ENCODE assay signal across 8 cellular contexts in the genomic region with DNA sequence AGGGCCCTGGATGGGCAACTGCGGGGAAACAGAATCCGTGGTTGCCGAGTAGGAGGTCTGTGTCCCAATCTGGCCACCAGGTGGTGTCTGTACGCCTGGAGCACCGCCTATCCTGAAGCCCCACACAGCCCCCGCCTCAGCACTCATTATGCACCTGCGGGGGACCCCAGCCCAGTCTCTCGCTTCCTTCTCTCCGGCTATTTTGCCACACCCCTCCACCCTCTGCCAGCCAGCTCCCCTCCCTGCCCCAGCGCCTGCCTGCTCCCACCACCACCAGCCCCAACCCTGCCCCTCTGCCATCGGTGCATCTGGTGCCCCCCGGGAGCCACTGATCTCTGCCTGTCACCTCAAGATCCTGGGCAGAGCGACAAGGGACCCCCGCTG. TPM values are rescaled to one million over a fixed set of nuclear protein-coding genes. Genes with fewer than 3 reads are reported as not detected.
A peak's percentile ranks its signal among the peaks of the same experiment; 100 is the strongest.
DNase-seq lines count a peak whose midpoint lies in the region; TF ChIP-seq lines count a peak whose summit lies in the region.

No MANE protein-coding gene starts in this region.

- POLR2A ChIA-PET in SK-N-SH (lab: Yijun Ruan, JAX): interaction anchor here (1.0 kb wide), 1 partner anchor 25 kb away, joined by 3 read pairs; no protein-coding TSS in a partner anchor

- H3K9me3 ChIP-seq in SK-N-SH: no peaks in the 10 kb centered on the region
- H3K9me3 ChIP-seq in sigmoid colon: no peaks in the 10 kb centered on the region

- peaks cover 23% of the 10 kb centered on the region for H3K27me3 ChIP-seq in SK-N-SH (ENCODE audit: insufficient read depth)
- peaks cover 41 to 58% (median 47%) of the 10 kb centered on the region in 3 donors for H3K27me3 ChIP-seq in sigmoid colon

- no peak overlapping the region for H3K9ac ChIP-seq in SK-N-SH

- no peak overlapping the region for H3K4me2 ChIP-seq in SK-N-SH

- intact Hi-C loops in activated naive CD4-positive, alpha-beta T cell treated with anti-CD3 and anti-CD28 coated beads for 36 hours (cut with micrococcal nuclease): loop anchor here (1.0 kb wide), 1 partner anchor 15 kb away; a partner anchor contains a TSS
- intact Hi-C loops in head of caudate nucleus (cut with DNase I) (no loop called here), sigmoid colon (cut with DNase I) (loop anchor here (1.0 kb wide), 1 partner anchor 25 kb away; no protein-coding TSS in a partner anchor)

- no peak overlapping the region for H3K27ac Mint-ChIP-seq in activated naive CD4-positive, alpha-beta T cell treated with anti-CD3 and anti-CD28 coated beads for 36 hours

- TF ChIP-seq POLR2A in sigmoid colon (IDR thresholded peaks at IDR 0.05): no peak

- 0 out of 2 replicates have a peak, but pooled peaks cover 6% of the 10 kb centered on the region for H4K20me1 ChIP-seq in SK-N-SH (ENCODE audit: insufficient read depth)

- peaks cover 0 to 27% of the 10 kb centered on the region in 2 experiments; a peak in 1 of 4 replicates for H3K4me1 ChIP-seq in SK-N-SH (ENCODE audit: control insufficient read depth in 1 of 2, insufficient read depth in 2 of 2, low read depth in 1 of 2, low read length in 1 of 2)
- peaks cover 0 to 32% (median 28%) of the 10 kb centered on the region in 4 donors for H3K4me1 ChIP-seq in sigmoid colon

- peak; percentile 60 for TF ChIP-seq RAD21 in SK-N-SH (IDR thresholded peaks at IDR 0.05; ENCODE audit: low read length)

- peaks cover 28% of the 10 kb centered on the region for H3K4me1 Mint-ChIP-seq in activated naive CD4-positive, alpha-beta T cell treated with anti-CD3 and anti-CD28 coated beads for 36 hours (ENCODE audit: low read depth)

- CTCF ChIA-PET in SK-N-SH (lab: Yijun Ruan, JAX): interaction anchor here (0.6 to 15.9 kb wide), 44 partner anchors 13 to 283 kb away, joined by 3 to 937 read pairs (median 5); a partner anchor contains a TSS
- CTCF ChIA-PET in activated naive CD4-positive, alpha-beta T cell treated with anti-CD3 and anti-CD28 coated beads for 36 hours (lab: Charles Lee): interaction anchor here (0.8 to 10.9 kb wide), 23 partner anchors 11 to 276 kb away, joined by 3 to 333 read pairs (median 5); a partner anchor contains a TSS

- H3K79me2 ChIP-seq in SK-N-SH (ENCODE audit: insufficient read depth): no peaks in the 10 kb centered on the region

- no peaks in the 10 kb centered on the region for H3K9me2 ChIP-seq in SK-N-SH

- TF ChIP-seq CTCF in SK-N-SH (IDR thresholded peaks at IDR 0.05) (peak; percentile 74), sigmoid colon (IDR thresholded peaks at IDR 0.05) (peak; percentile 32 to 67 (median 62))

- TF ChIP-seq EP300 in SK-N-SH (IDR thresholded peaks at IDR 0.05; ENCODE audit: borderline replicate concordance in 1 of 2, low read depth in 1 of 2, low read length in 1 of 2) (no peak), sigmoid colon (IDR thresholded peaks at IDR 0.05) (no peak)

- no peaks in the 10 kb centered on the region for H3K36me3 Mint-ChIP-seq in activated naive CD4-positive, alpha-beta T cell treated with anti-CD3 and anti-CD28 coated beads for 36 hours (ENCODE audit: low read depth)

- peaks cover 50% of the 10 kb centered on the region for H3K27me3 Mint-ChIP-seq in activated naive CD4-positive, alpha-beta T cell treated with anti-CD3 and anti-CD28 coated beads for 36 hours (ENCODE audit: low read depth)

- H3K9me3 Mint-ChIP-seq in activated naive CD4-positive, alpha-beta T cell treated with anti-CD3 and anti-CD28 coated beads for 36 hours: no peaks in the 10 kb centered on the region

- H3K4me3 ChIP-seq in SK-N-SH (ENCODE audit: low read depth in 2 of 2, low read length in 1 of 2) (no peak overlapping the region), sigmoid colon (no peak overlapping the region)

- no peak overlapping the region for H2AFZ ChIP-seq in SK-N-SH (ENCODE audit: low read depth)

- 6% methylated on average over 14 of the region's 14 CpGs for WGBS in SK-N-SH (ENCODE audit: low lambda C conversion rate)
- 3% methylated on average over 14 of the region's 14 CpGs for WGBS in sigmoid colon, 2 donors

- no peak overlapping the region for H3K4me3 Mint-ChIP-seq in activated naive CD4-positive, alpha-beta T cell treated with anti-CD3 and anti-CD28 coated beads for 36 hours

- H3F3A ChIP-seq in SK-N-SH (replicated peaks; ENCODE audit: insufficient read depth): peaks cover 13% of the 10 kb centered on the region

- H3K36me3 ChIP-seq in SK-N-SH (replicated peaks in 1 of 2; ENCODE audit: control insufficient read depth in 1 of 2, insufficient read depth in 2 of 2, low read length in 1 of 2) (peaks cover 0 to 17% of the 10 kb centered on the region in 2 experiments), sigmoid colon (peaks cover 0 to 35% (median 22%) of the 10 kb centered on the region in 4 donors)

- H3K27ac ChIP-seq in SK-N-SH (ENCODE audit: low read depth in 2 of 2, low read length in 1 of 2) (no peak overlapping the region), sigmoid colon (no peak overlapping the region)

- DNase-seq in NCI-H524 (lab: John Stamatoyannopoulos, UW) (peak; percentile 33 to 58), NCI-H524 treated with DMSO at 0.1 percent for 48 hours (lab: John Stamatoyannopoulos, UW) (no peak), MV-4-11 (lab: John Stamatoyannopoulos, UW) (peak; percentile 41), SK-N-SH (peak; percentile 88), head of caudate nucleus (peak in 40 of 42 donors; percentile 31 to 83 (median 60)), sigmoid colon (no peak), mesenteric fat pad (ENCODE audit: low spot score) (no peak)
- DNase-seq in activated naive CD4-positive, alpha-beta T cell treated with anti-CD3 and anti-CD28 coated beads for 36 hours: peak; percentile 82

TF ChIP-seq in SK-N-SH, 30 proteins besides CTCF, POLR2A, EP300 and RAD21:
- TF ChIP-seq SMC3 (IDR thresholded peaks at IDR 0.05; ENCODE audit: low read depth, low read length): peak; percentile 76
- no peak for TF ChIP-seq FOXJ3 (CRISPR knock-in tag; IDR thresholded peaks at IDR 0.05)

RNA-seq across cellular contexts. Expression of a gene that starts 2.2 kb away (rescaled TPM):
- polyA plus RNA-seq in SK-N-SH (2012; rRNA removed) (0.18 and 0.31 TPM in 2 replicates), sigmoid colon (under 1 TPM in 1 of 3 donors, not detected in 2; 0.13 TPM)
- polyA plus RNA-seq in SK-N-SH (2012; cell fraction: cytosol; rRNA removed): 0.12 and 0.24 TPM in 2 replicates
- polyA plus RNA-seq in SK-N-SH (2012; cell fraction: nucleus; rRNA removed): 0.25 and 0.45 TPM in 2 replicates
- under 1 TPM; 0.25 to 0.79 TPM for total RNA-seq in activated naive CD4-positive, alpha-beta T cell treated with anti-CD3 and anti-CD28 coated beads for 36 hours
- total RNA-seq in sigmoid colon (not detected), mesenteric fat pad (1.4 TPM)

RNA-seq across cellular contexts. Expression of a gene that starts 15.1 kb away (rescaled TPM):
- polyA plus RNA-seq in SK-N-SH (2012; rRNA removed): 181 and 204 TPM in 2 replicates
- polyA plus RNA-seq in SK-N-SH (2012; cell fraction: cytosol; rRNA removed): 86.1 and 133 TPM in 2 replicates
- polyA plus RNA-seq in SK-N-SH (2012; cell fraction: nucleus; rRNA removed): 206 and 207 TPM in 2 replicates
- 100 to 1,000 TPM; 542 to 552 TPM for total RNA-seq in activated naive CD4-positive, alpha-beta T cell treated with anti-CD3 and anti-CD28 coated beads for 36 hours
- total RNA-seq in sigmoid colon: 10 to 100 TPM; 24.6 to 52.2 (median 34.5) TPM
- 100 to 1,000 TPM in 1 of 3 donors, 10 to 100 TPM in 2; 26.6 to 100 (median 29.4) TPM for polyA plus RNA-seq in sigmoid colon
- 62.3 TPM for total RNA-seq in mesenteric fat pad

RNA-seq across cellular contexts. Expression of a gene that starts 36.6 kb away (rescaled TPM):
- 0.63 and 0.76 TPM in 2 replicates for polyA plus RNA-seq in SK-N-SH (2012; rRNA removed)
- polyA plus RNA-seq in SK-N-SH (2012; cell fraction: cytosol; rRNA removed): 0.38 and 0.51 TPM in 2 replicates
- 5.4 and 7.1 TPM in 2 replicates for polyA plus RNA-seq in SK-N-SH (2012; cell fraction: nucleus; rRNA removed)
- total RNA-seq in activated naive CD4-positive, alpha-beta T cell treated with anti-CD3 and anti-CD28 coated beads for 36 hours: 1 to 10 TPM in 1 of 2 experiments, under 1 TPM in 1; 0.93 to 1.5 TPM
- 1 to 10 TPM in 3 of 4 donors, under 1 TPM in 1; 0.41 to 2.8 (median 1.8) TPM for total RNA-seq in sigmoid colon
- 1 to 10 TPM; 1.2 to 4.6 (median 1.8) TPM for polyA plus RNA-seq in sigmoid colon
- total RNA-seq in mesenteric fat pad: 3.9 TPM

Comparison
In these comparisons a context has a peak if more than half of its experiments do, and no peak if none do; other contexts are left out.
1. DNase-seq: peak in NCI-H524 (2 of 2), MV-4-11 (single experiment), SK-N-SH (single experiment), activated naive CD4-positive, alpha-beta T cell treated with anti-CD3 and anti-CD28 coated beads for 36 hours (single experiment) and head of caudate nucleus (40 of 42); none in NCI-H524 treated with DMSO at 0.1 percent for 48 hours (single experiment), sigmoid colon (single experiment) and mesenteric fat pad (single experiment).